ENCODE assay signal across 1 cellular context in genomic region chr18:61388010-61388409, GRCh38.
TF ChIP-seq lines count a peak whose summit lies in the region.

No MANE protein-coding gene starts in this region.

TF ChIP-seq in SK-N-SH, 30 proteins besides CTCF, POLR2A, EP300 and RAD21 (continued from another document):
- TF ChIP-seq PBX3 (IDR thresholded peaks at IDR 0.05) = peak; percentile 95
- peak; percentile 43; the same call in 1 of the 2 replicates for TF ChIP-seq FOXM1 (IDR thresholded peaks at IDR 0.05; ENCODE audit: low read depth)
- no peak for TF ChIP-seq GATA2 (CRISPR knock-in tag; IDR thresholded peaks at IDR 0.05)
- TF ChIP-seq USF1 (IDR thresholded peaks at IDR 0.05; ENCODE audit: borderline replicate concordance, low read depth) = no peak
- no peak for TF ChIP-seq EZH2phosphoT487 (IDR thresholded peaks at IDR 0.05; ENCODE audit: borderline replicate concordance, low read depth)
- no peak for TF ChIP-seq IRF3 (IDR thresholded peaks at IDR 0.05; ENCODE audit: low read depth, low read length)
